1 cellular context compared by ENCODE assay signal in the genomic region with DNA sequence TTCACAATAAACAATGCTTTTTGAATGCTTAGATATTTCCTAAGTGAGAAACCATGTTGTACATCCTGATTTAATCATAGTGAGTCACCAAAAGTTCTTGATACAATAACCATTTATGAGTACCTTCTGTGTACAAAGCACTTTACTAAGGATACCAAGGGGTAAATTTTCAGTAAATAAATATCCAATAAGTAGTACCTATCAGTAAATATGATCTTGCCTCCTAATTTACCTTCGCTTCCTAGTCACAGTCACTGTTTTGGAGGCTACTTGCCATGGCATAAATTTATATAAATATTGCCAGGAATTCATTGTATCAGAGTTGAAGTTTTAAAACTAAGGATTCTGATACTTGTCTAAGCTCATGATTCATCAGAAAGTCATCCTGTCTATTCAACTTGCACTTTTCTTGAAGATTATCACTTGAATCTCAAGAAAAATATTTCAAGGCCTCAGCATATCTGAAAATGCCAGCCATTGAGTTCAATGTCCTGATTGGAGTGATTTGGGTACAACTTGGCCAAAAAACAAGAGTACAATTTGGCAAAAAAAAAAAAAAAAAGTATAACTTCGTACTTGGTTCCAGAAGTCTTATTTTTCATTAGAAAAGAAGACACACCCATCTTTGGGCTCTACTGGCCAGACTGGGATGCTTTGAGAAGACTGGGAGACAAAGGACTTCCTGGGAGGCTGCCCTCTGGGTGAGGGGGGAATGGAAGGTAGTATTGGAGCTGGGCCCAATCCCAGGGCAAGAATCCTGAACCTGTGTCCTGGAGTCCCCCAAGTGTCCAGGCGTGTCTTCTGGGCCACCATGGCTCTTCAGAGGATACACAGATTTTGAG.
TF ChIP-seq lines count a peak whose summit lies in the region.

No MANE protein-coding gene starts in this region.

TF ChIP-seq in SK-N-SH, 30 proteins besides CTCF, POLR2A, EP300 and RAD21 (continued from another document):
- TF ChIP-seq, protein P1, sequence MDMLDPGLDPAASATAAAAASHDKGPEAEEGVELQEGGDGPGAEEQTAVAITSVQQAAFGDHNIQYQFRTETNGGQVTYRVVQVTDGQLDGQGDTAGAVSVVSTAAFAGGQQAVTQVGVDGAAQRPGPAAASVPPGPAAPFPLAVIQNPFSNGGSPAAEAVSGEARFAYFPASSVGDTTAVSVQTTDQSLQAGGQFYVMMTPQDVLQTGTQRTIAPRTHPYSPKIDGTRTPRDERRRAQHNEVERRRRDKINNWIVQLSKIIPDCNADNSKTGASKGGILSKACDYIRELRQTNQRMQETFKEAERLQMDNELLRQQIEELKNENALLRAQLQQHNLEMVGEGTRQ (IDR thresholded peaks at IDR 0.05; ENCODE audit: borderline replicate concordance, low read depth, low read length), result no peak
- TF ChIP-seq SIN3A (IDR thresholded peaks at IDR 0.05; ENCODE audit: borderline replicate concordance, low read depth, low read length), result no peak
- no peak for TF ChIP-seq RCOR1 (IDR thresholded peaks at IDR 0.05; ENCODE audit: low read length)
- peak; percentile 3 for TF ChIP-seq NFIC (IDR thresholded peaks at IDR 0.05; ENCODE audit: borderline replicate concordance)
- no peak for TF ChIP-seq POLR2AphosphoS5 (IDR thresholded peaks at IDR 0.05; ENCODE audit: low read depth, low read length)
- TF ChIP-seq, protein P2, sequence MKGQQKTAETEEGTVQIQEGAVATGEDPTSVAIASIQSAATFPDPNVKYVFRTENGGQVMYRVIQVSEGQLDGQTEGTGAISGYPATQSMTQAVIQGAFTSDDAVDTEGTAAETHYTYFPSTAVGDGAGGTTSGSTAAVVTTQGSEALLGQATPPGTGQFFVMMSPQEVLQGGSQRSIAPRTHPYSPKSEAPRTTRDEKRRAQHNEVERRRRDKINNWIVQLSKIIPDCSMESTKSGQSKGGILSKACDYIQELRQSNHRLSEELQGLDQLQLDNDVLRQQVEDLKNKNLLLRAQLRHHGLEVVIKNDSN (IDR thresholded peaks at IDR 0.05; ENCODE audit: borderline replicate concordance, low read depth), result no peak
- TF ChIP-seq, protein P3, sequence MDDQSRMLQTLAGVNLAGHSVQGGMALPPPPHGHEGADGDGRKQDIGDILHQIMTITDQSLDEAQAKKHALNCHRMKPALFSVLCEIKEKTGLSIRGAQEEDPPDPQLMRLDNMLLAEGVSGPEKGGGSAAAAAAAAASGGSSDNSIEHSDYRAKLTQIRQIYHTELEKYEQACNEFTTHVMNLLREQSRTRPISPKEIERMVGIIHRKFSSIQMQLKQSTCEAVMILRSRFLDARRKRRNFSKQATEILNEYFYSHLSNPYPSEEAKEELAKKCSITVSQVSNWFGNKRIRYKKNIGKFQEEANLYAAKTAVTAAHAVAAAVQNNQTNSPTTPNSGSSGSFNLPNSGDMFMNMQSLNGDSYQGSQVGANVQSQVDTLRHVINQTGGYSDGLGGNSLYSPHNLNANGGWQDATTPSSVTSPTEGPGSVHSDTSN (IDR thresholded peaks at IDR 0.05), result peak; percentile 64
- no peak for TF ChIP-seq TAF1 (IDR thresholded peaks at IDR 0.05; ENCODE audit: borderline replicate concordance, low read depth, low read length)
- TF ChIP-seq GATA2 (CRISPR knock-in tag; IDR thresholded peaks at IDR 0.05), result no peak
- TF ChIP-seq, protein P4, sequence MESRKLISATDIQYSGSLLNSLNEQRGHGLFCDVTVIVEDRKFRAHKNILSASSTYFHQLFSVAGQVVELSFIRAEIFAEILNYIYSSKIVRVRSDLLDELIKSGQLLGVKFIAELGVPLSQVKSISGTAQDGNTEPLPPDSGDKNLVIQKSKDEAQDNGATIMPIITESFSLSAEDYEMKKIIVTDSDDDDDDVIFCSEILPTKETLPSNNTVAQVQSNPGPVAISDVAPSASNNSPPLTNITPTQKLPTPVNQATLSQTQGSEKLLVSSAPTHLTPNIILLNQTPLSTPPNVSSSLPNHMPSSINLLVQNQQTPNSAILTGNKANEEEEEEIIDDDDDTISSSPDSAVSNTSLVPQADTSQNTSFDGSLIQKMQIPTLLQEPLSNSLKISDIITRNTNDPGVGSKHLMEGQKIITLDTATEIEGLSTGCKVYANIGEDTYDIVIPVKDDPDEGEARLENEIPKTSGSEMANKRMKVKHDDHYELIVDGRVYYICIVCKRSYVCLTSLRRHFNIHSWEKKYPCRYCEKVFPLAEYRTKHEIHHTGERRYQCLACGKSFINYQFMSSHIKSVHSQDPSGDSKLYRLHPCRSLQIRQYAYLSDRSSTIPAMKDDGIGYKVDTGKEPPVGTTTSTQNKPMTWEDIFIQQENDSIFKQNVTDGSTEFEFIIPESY (IDR thresholded peaks at IDR 0.05; ENCODE audit: borderline replicate concordance, low read depth), result no peak
